Comparison of ENCODE assay signal across 8 cellular contexts in the genomic region with DNA sequence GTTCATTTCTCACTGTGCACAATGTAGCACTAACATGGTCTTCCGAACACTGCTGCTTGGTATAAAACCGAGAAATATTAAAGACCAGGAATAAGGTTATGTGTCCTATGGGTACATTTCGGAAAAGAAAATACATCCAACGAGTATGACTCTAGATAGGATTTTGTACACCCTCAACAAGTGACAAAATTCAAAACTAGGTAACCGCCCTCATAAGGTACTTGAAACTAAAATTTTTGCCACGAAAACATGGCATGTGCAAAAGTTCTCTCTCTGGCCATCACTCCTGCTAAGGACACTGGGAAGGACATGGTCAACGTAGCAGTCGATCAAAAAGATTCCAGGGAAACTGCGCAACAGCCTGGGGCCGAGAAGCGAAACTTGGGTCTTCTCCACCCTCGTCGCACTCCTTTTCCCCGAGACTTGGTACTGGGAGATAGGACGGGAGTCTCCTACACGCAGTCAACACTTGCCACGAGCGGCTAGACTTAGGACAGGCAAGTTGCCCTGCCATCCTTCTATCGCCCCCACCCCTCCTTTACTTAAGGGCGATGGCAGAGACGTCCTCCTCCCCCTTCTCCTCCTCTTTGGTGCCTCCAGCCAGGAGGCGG. TPM values are rescaled to one million over a fixed set of nuclear protein-coding genes. Genes with fewer than 3 reads are reported as not detected.
A peak's percentile ranks its signal among the peaks of the same experiment; 100 is the strongest.
DNase-seq lines count a peak whose midpoint lies in the region; ATAC-seq and TF ChIP-seq lines count a peak whose summit lies in the region.

No MANE protein-coding gene starts in this region.

- no peaks in the 10 kb centered on the region for H3K27me3 ChIP-seq in uterus

- H3K4me3 ChIP-seq in SK-N-MC, result peak overlapping the region; percentile 96
- H3K4me3 ChIP-seq in epithelial cell of esophagus (ENCODE audit: low read length), result peak overlapping the region; percentile 81
- H3K4me3 ChIP-seq in uterus, result peak overlapping the region; percentile 65 to 84

- TF ChIP-seq POLR2A in uterus (IDR thresholded peaks at IDR 0.05), result no peak

- no peak for TF ChIP-seq CTCF in epithelial cell of esophagus (IDR thresholded peaks at IDR 0.05; ENCODE audit: insufficient read depth, low read depth, low read length, missing control alignments)
- no peak for TF ChIP-seq CTCF in uterus (IDR thresholded peaks at IDR 0.05)

- intact Hi-C loops in uterus (cut with DNase I; ENCODE audit: low total_unique reads), result no loop called here

- H3K9me3 ChIP-seq in SK-N-MC (ENCODE audit: low read depth, low read length) (no peaks in the 10 kb centered on the region), uterus (no peaks in the 10 kb centered on the region)

- ATAC-seq in HG03066 (IDR thresholded peaks at IDR 0.05; ENCODE audit: low read depth, unreplicated experiment) (peak; percentile 0), GM19023 (IDR thresholded peaks at IDR 0.05; ENCODE audit: unreplicated experiment) (no peak)

- peak overlapping the region; percentile 93 for H3K27ac ChIP-seq in SK-N-MC
- peak overlapping the region; percentile 99 for H3K27ac ChIP-seq in uterus

- H3K36me3 ChIP-seq in SK-N-MC (ENCODE audit: insufficient read depth, low read length) (peaks cover 24% of the 10 kb centered on the region), uterus (no peaks in the 10 kb centered on the region)

- peaks cover 7 to 8% of the 10 kb centered on the region in 2 donors for H3K4me1 ChIP-seq in uterus

- DNase-seq in EL (peak; percentile 91), SK-N-MC (ENCODE audit: low read depth, low spot score) (no peak), epithelial cell of esophagus (ENCODE audit: low read depth) (peak; percentile 87), mucosa of gallbladder (ENCODE audit: low spot score) (peak; percentile 88), uterus (peak; percentile 89 to 93)
- no peak for DNase-seq in stimulated activated CD4-positive, alpha-beta T cell treated with anti-CD3 and anti-CD28 coated beads, Interleukin-4, amount 100 ng/mL, for 1 hour

- H3K9ac ChIP-seq in SK-N-MC (ENCODE audit: insufficient read length), result peak overlapping the region; percentile 93

RNA-seq across cellular contexts. Expression of a gene that starts 0.3 kb away (rescaled TPM):
- total RNA-seq in mucosa of gallbladder (56.3 TPM), uterus (10 to 100 TPM; 56.9 to 90.8 (median 72.0) TPM)

RNA-seq across cellular contexts. Expression of a gene that starts 4.1 kb away (rescaled TPM):
- total RNA-seq in mucosa of gallbladder, result 99.8 TPM
- total RNA-seq in uterus, result 10 to 100 TPM; 32.1 to 94.4 (median 58.8) TPM

Comparison
In these comparisons a context has a peak if more than half of its experiments do, and no peak if none do; other contexts are left out.
1. DNase-seq: peak in EL (single experiment), epithelial cell of esophagus (single experiment), mucosa of gallbladder (single experiment) and uterus (2 of 2); none in SK-N-MC (single experiment) and stimulated activated CD4-positive, alpha-beta T cell treated with anti-CD3 and anti-CD28 coated beads, Interleukin-4, amount 100 ng/mL, for 1 hour (single experiment).
2. Peak in every context shown above with its lines, with median percentiles within 50 percentile points of each other: H3K4me3 ChIP-seq.